Comparison of ENCODE assay signal across 35 cellular contexts in genomic region chr13:82522872-82523271, GRCh38.
"Had no signal": no experiment of that assay in that cellular context is flagged by ENCODE, and none has a peak within 500 bp of the region (broad histone marks: within the 10 kb centered on the region; RNA-seq: fewer than 3 reads in every experiment).

No MANE protein-coding gene starts in this region.

- DNase-seq: Karpas-422, Kasumi-1, MG63, MM.1S, MV-4-11, NCI-H1048, NCI-H1092, NCI-H1092 treated with DMSO at 0.1 percent for 48 hours, NCI-H1105, NCI-H1105 treated with DMSO at 0.1 percent for 48 hours, NCI-H1417 treated with DMSO at 0.1 percent for 48 hours, NCI-H1436, NCI-H1436 treated with DMSO at 0.1 percent for 48 hours, NCI-H146, NCI-H1694, NCI-H1694 treated with DMSO at 0.1 percent for 48 hours, NCI-H187, NCI-H187 treated with DMSO at 0.1 percent for 48 hours, NCI-H1930, NCI-H2029, NCI-H2029 treated with DMSO at 0.1 percent for 48 hours, NCI-H2081, NCI-H2081 treated with DMSO at 0.1 percent for 48 hours, NCI-H2107, NCI-H2171, NCI-H2171 treated with DMSO at 0.1 percent for 48 hours, NCI-H2227 treated with DMSO at 0.1 percent for 48 hours, NCI-H226, NCI-H345, NCI-H446, NCI-H446 treated with DMSO at 0.1 percent for 48 hours, NCI-H510A, NCI-H510A treated with DMSO at 0.1 percent for 48 hours, NCI-H524, NCI-H524 treated with DMSO at 0.1 percent for 48 hours had no signal

- H3K36me3 ChIP-seq: MG63 had no signal

- H3K4me3 ChIP-seq: MG63 had no signal

- H3K27me3 ChIP-seq: MG63 had no signal

- H3K9me3 ChIP-seq: MG63 had no signal
